In the genomic region with DNA sequence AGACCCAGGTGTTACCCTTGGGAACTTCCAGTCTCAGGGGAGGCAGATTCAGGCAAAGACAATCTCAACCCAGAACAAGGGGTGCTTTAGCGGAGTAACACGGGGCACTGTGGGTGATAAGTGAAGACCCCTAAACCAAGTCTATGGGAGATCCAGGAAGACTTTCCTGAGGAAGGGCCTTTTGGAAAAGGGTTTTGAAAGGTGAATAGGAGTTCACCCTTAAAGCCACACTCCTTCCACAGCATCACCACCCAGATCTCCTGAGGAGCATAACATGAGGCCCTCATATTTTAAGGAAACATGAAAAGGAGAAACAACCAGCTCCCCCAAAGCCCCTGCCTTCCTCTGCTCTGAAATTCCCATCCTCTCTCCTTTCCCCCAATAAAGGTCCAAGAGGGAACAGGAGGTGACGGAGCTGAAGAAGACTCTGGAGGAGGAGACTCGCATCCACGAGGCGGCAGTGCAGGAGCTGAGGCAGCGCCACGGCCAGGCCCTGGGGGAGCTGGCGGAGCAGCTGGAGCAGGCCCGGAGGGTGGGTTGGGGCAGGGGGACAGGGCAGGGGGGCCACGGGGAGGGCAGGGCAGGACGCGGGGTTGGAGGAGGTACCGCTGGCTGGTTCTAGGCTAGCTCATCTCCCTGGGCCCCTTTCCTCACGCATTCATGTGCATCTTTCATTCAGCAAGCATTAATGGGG, we compare ENCODE assay signal across 3 cellular contexts.
TF ChIP-seq lines count a peak whose summit lies in the region.

No MANE protein-coding gene starts in this region.

TF ChIP-seq in SK-N-SH treated with all-trans-retinoic acid at 6 μM for 48 hours, 23 proteins besides CTCF, POLR2A, EP300 and RAD21:
- TF ChIP-seq PPARA (CRISPR knock-in tag; IDR thresholded peaks at IDR 0.05; ENCODE audit: borderline replicate concordance) (no peak), ZFP3 (CRISPR knock-in tag; IDR thresholded peaks at IDR 0.05) (peak; percentile 94)

TF ChIP-seq in SK-N-SH, 30 proteins besides CTCF, POLR2A, EP300 and RAD21:
- no peak for TF ChIP-seq FOSL2 (IDR thresholded peaks at IDR 0.05; ENCODE audit: borderline replicate concordance, low read depth)
- no peak for TF ChIP-seq NFIC (IDR thresholded peaks at IDR 0.05; ENCODE audit: borderline replicate concordance)
- TF ChIP-seq, protein P1, sequence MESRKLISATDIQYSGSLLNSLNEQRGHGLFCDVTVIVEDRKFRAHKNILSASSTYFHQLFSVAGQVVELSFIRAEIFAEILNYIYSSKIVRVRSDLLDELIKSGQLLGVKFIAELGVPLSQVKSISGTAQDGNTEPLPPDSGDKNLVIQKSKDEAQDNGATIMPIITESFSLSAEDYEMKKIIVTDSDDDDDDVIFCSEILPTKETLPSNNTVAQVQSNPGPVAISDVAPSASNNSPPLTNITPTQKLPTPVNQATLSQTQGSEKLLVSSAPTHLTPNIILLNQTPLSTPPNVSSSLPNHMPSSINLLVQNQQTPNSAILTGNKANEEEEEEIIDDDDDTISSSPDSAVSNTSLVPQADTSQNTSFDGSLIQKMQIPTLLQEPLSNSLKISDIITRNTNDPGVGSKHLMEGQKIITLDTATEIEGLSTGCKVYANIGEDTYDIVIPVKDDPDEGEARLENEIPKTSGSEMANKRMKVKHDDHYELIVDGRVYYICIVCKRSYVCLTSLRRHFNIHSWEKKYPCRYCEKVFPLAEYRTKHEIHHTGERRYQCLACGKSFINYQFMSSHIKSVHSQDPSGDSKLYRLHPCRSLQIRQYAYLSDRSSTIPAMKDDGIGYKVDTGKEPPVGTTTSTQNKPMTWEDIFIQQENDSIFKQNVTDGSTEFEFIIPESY (IDR thresholded peaks at IDR 0.05; ENCODE audit: borderline replicate concordance, low read depth) = no peak
- no peak for TF ChIP-seq MXI1 (IDR thresholded peaks at IDR 0.05; ENCODE audit: low read depth, low read length)
- TF ChIP-seq TAF1 (IDR thresholded peaks at IDR 0.05; ENCODE audit: borderline replicate concordance, low read depth, low read length) = no peak
- TF ChIP-seq, protein P2, sequence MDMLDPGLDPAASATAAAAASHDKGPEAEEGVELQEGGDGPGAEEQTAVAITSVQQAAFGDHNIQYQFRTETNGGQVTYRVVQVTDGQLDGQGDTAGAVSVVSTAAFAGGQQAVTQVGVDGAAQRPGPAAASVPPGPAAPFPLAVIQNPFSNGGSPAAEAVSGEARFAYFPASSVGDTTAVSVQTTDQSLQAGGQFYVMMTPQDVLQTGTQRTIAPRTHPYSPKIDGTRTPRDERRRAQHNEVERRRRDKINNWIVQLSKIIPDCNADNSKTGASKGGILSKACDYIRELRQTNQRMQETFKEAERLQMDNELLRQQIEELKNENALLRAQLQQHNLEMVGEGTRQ (IDR thresholded peaks at IDR 0.05; ENCODE audit: borderline replicate concordance, low read depth, low read length) = no peak
- no peak for TF ChIP-seq SMC3 (IDR thresholded peaks at IDR 0.05; ENCODE audit: low read depth, low read length)
- TF ChIP-seq, protein P3, sequence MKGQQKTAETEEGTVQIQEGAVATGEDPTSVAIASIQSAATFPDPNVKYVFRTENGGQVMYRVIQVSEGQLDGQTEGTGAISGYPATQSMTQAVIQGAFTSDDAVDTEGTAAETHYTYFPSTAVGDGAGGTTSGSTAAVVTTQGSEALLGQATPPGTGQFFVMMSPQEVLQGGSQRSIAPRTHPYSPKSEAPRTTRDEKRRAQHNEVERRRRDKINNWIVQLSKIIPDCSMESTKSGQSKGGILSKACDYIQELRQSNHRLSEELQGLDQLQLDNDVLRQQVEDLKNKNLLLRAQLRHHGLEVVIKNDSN (IDR thresholded peaks at IDR 0.05; ENCODE audit: borderline replicate concordance, low read depth) = no peak
- TF ChIP-seq, protein P4, sequence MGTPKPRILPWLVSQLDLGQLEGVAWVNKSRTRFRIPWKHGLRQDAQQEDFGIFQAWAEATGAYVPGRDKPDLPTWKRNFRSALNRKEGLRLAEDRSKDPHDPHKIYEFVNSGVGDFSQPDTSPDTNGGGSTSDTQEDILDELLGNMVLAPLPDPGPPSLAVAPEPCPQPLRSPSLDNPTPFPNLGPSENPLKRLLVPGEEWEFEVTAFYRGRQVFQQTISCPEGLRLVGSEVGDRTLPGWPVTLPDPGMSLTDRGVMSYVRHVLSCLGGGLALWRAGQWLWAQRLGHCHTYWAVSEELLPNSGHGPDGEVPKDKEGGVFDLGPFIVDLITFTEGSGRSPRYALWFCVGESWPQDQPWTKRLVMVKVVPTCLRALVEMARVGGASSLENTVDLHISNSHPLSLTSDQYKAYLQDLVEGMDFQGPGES (IDR thresholded peaks at IDR 0.05; ENCODE audit: low read depth, low read length) = no peak
- TF ChIP-seq, protein P5, sequence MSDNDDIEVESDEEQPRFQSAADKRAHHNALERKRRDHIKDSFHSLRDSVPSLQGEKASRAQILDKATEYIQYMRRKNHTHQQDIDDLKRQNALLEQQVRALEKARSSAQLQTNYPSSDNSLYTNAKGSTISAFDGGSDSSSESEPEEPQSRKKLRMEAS (IDR thresholded peaks at IDR 0.05; ENCODE audit: low read depth) = no peak
- TF ChIP-seq ELF1 (IDR thresholded peaks at IDR 0.05) = no peak
- no peak for TF ChIP-seq EZH2phosphoT487 (IDR thresholded peaks at IDR 0.05; ENCODE audit: borderline replicate concordance, low read depth)
- no peak for TF ChIP-seq RFX5 (IDR thresholded peaks at IDR 0.05; ENCODE audit: low read length)
- TF ChIP-seq NRF1 (IDR thresholded peaks at IDR 0.05; ENCODE audit: low read depth, low read length) = no peak
- TF ChIP-seq RXRA (IDR thresholded peaks at IDR 0.05; ENCODE audit: borderline replicate concordance, low read depth) = no peak
- TF ChIP-seq FOXM1 (IDR thresholded peaks at IDR 0.05; ENCODE audit: low read depth) = no peak
- TF ChIP-seq TCF12 (IDR thresholded peaks at IDR 0.05) = no peak
- no peak for TF ChIP-seq RCOR1 (IDR thresholded peaks at IDR 0.05; ENCODE audit: low read length)
- no peak for TF ChIP-seq GABPA (IDR thresholded peaks at IDR 0.05; ENCODE audit: low read depth)

TF ChIP-seq in K562, 482 proteins besides CTCF, POLR2A, EP300 and RAD21:
- TF ChIP-seq, protein P6, sequence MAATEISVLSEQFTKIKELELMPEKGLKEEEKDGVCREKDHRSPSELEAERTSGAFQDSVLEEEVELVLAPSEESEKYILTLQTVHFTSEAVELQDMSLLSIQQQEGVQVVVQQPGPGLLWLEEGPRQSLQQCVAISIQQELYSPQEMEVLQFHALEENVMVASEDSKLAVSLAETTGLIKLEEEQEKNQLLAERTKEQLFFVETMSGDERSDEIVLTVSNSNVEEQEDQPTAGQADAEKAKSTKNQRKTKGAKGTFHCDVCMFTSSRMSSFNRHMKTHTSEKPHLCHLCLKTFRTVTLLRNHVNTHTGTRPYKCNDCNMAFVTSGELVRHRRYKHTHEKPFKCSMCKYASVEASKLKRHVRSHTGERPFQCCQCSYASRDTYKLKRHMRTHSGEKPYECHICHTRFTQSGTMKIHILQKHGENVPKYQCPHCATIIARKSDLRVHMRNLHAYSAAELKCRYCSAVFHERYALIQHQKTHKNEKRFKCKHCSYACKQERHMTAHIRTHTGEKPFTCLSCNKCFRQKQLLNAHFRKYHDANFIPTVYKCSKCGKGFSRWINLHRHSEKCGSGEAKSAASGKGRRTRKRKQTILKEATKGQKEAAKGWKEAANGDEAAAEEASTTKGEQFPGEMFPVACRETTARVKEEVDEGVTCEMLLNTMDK (IDR thresholded peaks at IDR 0.05; ENCODE audit: borderline replicate concordance, insufficient read depth, low read depth, low read length, poor library complexity, severe bottlenecking) = peak; percentile 15
- TF ChIP-seq, protein P1 (CRISPR knock-in tag; IDR thresholded peaks at IDR 0.05) = peak; percentile 75; the same call in 1 of the 2 replicates
- no peak for TF ChIP-seq GTF2E2 (tag; IDR thresholded peaks at IDR 0.05)
